In genomic region chr15:74428970-74429783, GRCh38 we compare ENCODE assay signal across 2 cellular contexts.
TF ChIP-seq lines count a peak whose summit lies in the region.

No MANE protein-coding gene starts in this region.

TF ChIP-seq in GM12891, 5 proteins besides CTCF, POLR2A, EP300 and RAD21:
- TF ChIP-seq POU2F2 (IDR thresholded peaks at IDR 0.05; ENCODE audit: low read depth, low read length) (no peak), SPI1 (IDR thresholded peaks at IDR 0.05; ENCODE audit: low read depth, low read length) (peak; percentile 50; the same call in 1 of the 2 replicates), TAF1 (IDR thresholded peaks at IDR 0.05; ENCODE audit: low read depth, low read length) (no peak), POLR2AphosphoS5 (IDR thresholded peaks at IDR 0.05; ENCODE audit: low read depth, low read length) (no peak), PAX5 (IDR thresholded peaks at IDR 0.05; ENCODE audit: insufficient read depth, low read length, severe bottlenecking) (no peak)

TF ChIP-seq in H1, 55 proteins besides CTCF, POLR2A, EP300 and RAD21:
- TF ChIP-seq MAFK (IDR thresholded peaks at IDR 0.05; ENCODE audit: low read depth, low read length) (no peak), SIN3A (conservative IDR thresholded peaks at IDR 0.05 in 1 of 2, IDR thresholded peaks at IDR 0.05 in 1 of 2; ENCODE audit: low read depth in 1 of 2, low read length in 2 of 2) (no peak)
